Comparison of ENCODE assay signal across 19 cellular contexts in genomic region chr20:11130554-11131166, GRCh38.
A peak's percentile ranks its signal among the peaks of the same experiment; 100 is the strongest.
DNase-seq lines count a peak whose midpoint lies in the region; ATAC-seq and TF ChIP-seq lines count a peak whose summit lies in the region.
"Had no signal": no experiment of that assay in that cellular context is flagged by ENCODE, and none has a peak within 500 bp of the region (broad histone marks: within the 10 kb centered on the region; RNA-seq: fewer than 3 reads in every experiment).

No MANE protein-coding gene starts in this region.

- peak; percentile 13 for DNase-seq in RWPE1 (ENCODE audit: low spot score)
- DNase-seq in lung microvascular endothelial cell (ENCODE audit: low read depth in 2 of 2): peak; percentile 19 to 33
- no peak for DNase-seq in NCI-H226
- DNase-seq in inferior parietal cortex (ENCODE audit: extremely low spot score): no peak
- DNase-seq: activated CD4-positive, CD25-positive, alpha-beta regulatory T cell treated with anti-CD3 and anti-CD28 coated beads, Interleukin-2, amount 50 U/mL, for 72 hours; activated CD8-positive, alpha-beta memory T cell treated with anti-CD3 and anti-CD28 coated beads for 24 hours; CD4-positive, alpha-beta memory T cell; DMS79 treated with DMSO at 0.1 percent for 48 hours; head of caudate nucleus; NCI-H146; NCI-H69; stimulated activated CD4-positive, alpha-beta T cell treated with anti-CD3 and anti-CD28 coated beads, Interleukin-2, amount 100 ng/mL, for 48 hours; stimulated activated naive CD4-positive, alpha-beta T cell treated with Interleukin-2 at 50 U/mL for 16 hours; thyroid gland had no signal

- POLR2A ChIA-PET in RWPE1 (lab: Yijun Ruan, JAX; ENCODE audit: low non-redundant PET): no interaction called here

- CTCF ChIA-PET in RWPE1 (lab: Yijun Ruan, JAX): interaction anchor here (0.8 kb wide), 1 partner anchor 398 kb away, joined by 3 read pairs; no protein-coding TSS in a partner anchor

- ATAC-seq in GM18858 (IDR thresholded peaks at IDR 0.05; ENCODE audit: unreplicated experiment) (peak; percentile 72), HG02678 (IDR thresholded peaks at IDR 0.05; ENCODE audit: unreplicated experiment) (peak; percentile 48), HG03571 (IDR thresholded peaks at IDR 0.05; ENCODE audit: unreplicated experiment) (no peak)
- ATAC-seq: activated naive CD4-positive, alpha-beta T cell treated with anti-CD3 and anti-CD28 coated beads, Interleukin-2, amount 50 U/mL, for 72 hours; GM23338 had no signal

- H3K27ac ChIP-seq in RWPE1: no peak overlapping the region
- H3K27ac ChIP-seq: thyroid gland had no signal

- no peak for TF ChIP-seq CTCF in RWPE1 (conservative IDR thresholded peaks at IDR 0.05; ENCODE audit: low read depth)

Comparison
In these comparisons a context has a peak if more than half of its experiments do, and no peak if none do; other contexts are left out.
1. DNase-seq: peak in RWPE1 (single experiment) and lung microvascular endothelial cell (2 of 2); none in NCI-H226 (single experiment) and inferior parietal cortex (single experiment).